1 cellular context compared by ENCODE assay signal in the genomic region with DNA sequence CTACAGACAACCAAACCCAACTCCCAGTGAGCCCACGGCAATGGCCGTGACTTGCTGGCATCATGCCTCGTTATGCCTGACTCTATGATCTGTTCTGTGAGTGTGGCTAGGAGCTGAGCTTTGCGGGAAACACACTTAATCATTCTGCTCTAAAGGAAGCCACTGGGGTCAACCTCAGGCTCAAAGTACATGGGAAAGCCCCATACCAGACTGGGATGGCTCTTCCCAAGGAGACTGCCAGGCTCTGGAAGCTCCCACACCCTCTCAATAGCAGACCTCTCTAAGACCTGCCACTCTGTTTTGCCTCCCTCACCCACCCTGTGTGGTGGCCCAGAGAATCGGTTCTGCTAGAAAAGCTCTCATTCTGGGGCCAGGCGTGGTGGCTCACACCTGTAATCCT.
TF ChIP-seq lines count a peak whose summit lies in the region.

No MANE protein-coding gene starts in this region.

TF ChIP-seq in H1, 55 proteins besides CTCF, POLR2A, EP300 and RAD21:
- TF ChIP-seq CEBPB (IDR thresholded peaks at IDR 0.05; ENCODE audit: low read depth, low read length) (no peak), CBX8 (IDR thresholded peaks at IDR 0.05; ENCODE audit: borderline replicate concordance, low read depth, low read length) (no peak), RNF2 (IDR thresholded peaks at IDR 0.05; ENCODE audit: borderline replicate concordance, low read depth, low read length, missing control alignments, poor library complexity, severe bottlenecking) (no peak), POU5F1 (IDR thresholded peaks at IDR 0.05; ENCODE audit: low read depth, low read length) (no peak), TAF1 (IDR thresholded peaks at IDR 0.05; ENCODE audit: low read depth, low read length) (no peak), HDAC2 (IDR thresholded peaks at IDR 0.05; ENCODE audit: borderline replicate concordance in 1 of 2, low read depth in 2 of 2, low read length in 2 of 2) (no peak), KDM1A (IDR thresholded peaks at IDR 0.05; ENCODE audit: borderline replicate concordance, low read length) (no peak), EZH2 (IDR thresholded peaks at IDR 0.05; ENCODE audit: low read depth, low read length, severe bottlenecking) (no peak), ASH2L (IDR thresholded peaks at IDR 0.05; ENCODE audit: low read length) (no peak), POLR2AphosphoS5 (IDR thresholded peaks at IDR 0.05; ENCODE audit: low read depth, low read length) (no peak), SP2 (IDR thresholded peaks at IDR 0.05; ENCODE audit: low read length) (no peak), BCL11A (IDR thresholded peaks at IDR 0.05; ENCODE audit: low read depth in 2 of 2, low read length in 2 of 2) (no peak), RBBP5 (IDR thresholded peaks at IDR 0.05; ENCODE audit: borderline replicate concordance, low read depth, low read length) (no peak), GTF2F1 (IDR thresholded peaks at IDR 0.05; ENCODE audit: borderline replicate concordance, low read depth, low read length) (no peak)
- TF ChIP-seq, protein P1, sequence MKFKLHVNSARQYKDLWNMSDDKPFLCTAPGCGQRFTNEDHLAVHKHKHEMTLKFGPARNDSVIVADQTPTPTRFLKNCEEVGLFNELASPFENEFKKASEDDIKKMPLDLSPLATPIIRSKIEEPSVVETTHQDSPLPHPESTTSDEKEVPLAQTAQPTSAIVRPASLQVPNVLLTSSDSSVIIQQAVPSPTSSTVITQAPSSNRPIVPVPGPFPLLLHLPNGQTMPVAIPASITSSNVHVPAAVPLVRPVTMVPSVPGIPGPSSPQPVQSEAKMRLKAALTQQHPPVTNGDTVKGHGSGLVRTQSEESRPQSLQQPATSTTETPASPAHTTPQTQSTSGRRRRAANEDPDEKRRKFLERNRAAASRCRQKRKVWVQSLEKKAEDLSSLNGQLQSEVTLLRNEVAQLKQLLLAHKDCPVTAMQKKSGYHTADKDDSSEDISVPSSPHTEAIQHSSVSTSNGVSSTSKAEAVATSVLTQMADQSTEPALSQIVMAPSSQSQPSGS (IDR thresholded peaks at IDR 0.05; ENCODE audit: low read length) = no peak
- TF ChIP-seq, protein P2, sequence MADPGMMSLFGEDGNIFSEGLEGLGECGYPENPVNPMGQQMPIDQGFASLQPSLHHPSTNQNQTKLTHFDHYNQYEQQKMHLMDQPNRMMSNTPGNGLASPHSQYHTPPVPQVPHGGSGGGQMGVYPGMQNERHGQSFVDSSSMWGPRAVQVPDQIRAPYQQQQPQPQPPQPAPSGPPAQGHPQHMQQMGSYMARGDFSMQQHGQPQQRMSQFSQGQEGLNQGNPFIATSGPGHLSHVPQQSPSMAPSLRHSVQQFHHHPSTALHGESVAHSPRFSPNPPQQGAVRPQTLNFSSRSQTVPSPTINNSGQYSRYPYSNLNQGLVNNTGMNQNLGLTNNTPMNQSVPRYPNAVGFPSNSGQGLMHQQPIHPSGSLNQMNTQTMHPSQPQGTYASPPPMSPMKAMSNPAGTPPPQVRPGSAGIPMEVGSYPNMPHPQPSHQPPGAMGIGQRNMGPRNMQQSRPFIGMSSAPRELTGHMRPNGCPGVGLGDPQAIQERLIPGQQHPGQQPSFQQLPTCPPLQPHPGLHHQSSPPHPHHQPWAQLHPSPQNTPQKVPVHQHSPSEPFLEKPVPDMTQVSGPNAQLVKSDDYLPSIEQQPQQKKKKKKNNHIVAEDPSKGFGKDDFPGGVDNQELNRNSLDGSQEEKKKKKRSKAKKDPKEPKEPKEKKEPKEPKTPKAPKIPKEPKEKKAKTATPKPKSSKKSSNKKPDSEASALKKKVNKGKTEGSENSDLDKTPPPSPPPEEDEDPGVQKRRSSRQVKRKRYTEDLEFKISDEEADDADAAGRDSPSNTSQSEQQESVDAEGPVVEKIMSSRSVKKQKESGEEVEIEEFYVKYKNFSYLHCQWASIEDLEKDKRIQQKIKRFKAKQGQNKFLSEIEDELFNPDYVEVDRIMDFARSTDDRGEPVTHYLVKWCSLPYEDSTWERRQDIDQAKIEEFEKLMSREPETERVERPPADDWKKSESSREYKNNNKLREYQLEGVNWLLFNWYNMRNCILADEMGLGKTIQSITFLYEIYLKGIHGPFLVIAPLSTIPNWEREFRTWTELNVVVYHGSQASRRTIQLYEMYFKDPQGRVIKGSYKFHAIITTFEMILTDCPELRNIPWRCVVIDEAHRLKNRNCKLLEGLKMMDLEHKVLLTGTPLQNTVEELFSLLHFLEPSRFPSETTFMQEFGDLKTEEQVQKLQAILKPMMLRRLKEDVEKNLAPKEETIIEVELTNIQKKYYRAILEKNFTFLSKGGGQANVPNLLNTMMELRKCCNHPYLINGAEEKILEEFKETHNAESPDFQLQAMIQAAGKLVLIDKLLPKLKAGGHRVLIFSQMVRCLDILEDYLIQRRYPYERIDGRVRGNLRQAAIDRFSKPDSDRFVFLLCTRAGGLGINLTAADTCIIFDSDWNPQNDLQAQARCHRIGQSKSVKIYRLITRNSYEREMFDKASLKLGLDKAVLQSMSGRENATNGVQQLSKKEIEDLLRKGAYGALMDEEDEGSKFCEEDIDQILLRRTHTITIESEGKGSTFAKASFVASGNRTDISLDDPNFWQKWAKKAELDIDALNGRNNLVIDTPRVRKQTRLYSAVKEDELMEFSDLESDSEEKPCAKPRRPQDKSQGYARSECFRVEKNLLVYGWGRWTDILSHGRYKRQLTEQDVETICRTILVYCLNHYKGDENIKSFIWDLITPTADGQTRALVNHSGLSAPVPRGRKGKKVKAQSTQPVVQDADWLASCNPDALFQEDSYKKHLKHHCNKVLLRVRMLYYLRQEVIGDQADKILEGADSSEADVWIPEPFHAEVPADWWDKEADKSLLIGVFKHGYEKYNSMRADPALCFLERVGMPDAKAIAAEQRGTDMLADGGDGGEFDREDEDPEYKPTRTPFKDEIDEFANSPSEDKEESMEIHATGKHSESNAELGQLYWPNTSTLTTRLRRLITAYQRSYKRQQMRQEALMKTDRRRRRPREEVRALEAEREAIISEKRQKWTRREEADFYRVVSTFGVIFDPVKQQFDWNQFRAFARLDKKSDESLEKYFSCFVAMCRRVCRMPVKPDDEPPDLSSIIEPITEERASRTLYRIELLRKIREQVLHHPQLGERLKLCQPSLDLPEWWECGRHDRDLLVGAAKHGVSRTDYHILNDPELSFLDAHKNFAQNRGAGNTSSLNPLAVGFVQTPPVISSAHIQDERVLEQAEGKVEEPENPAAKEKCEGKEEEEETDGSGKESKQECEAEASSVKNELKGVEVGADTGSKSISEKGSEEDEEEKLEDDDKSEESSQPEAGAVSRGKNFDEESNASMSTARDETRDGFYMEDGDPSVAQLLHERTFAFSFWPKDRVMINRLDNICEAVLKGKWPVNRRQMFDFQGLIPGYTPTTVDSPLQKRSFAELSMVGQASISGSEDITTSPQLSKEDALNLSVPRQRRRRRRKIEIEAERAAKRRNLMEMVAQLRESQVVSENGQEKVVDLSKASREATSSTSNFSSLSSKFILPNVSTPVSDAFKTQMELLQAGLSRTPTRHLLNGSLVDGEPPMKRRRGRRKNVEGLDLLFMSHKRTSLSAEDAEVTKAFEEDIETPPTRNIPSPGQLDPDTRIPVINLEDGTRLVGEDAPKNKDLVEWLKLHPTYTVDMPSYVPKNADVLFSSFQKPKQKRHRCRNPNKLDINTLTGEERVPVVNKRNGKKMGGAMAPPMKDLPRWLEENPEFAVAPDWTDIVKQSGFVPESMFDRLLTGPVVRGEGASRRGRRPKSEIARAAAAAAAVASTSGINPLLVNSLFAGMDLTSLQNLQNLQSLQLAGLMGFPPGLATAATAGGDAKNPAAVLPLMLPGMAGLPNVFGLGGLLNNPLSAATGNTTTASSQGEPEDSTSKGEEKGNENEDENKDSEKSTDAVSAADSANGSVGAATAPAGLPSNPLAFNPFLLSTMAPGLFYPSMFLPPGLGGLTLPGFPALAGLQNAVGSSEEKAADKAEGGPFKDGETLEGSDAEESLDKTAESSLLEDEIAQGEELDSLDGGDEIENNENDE (IDR thresholded peaks at IDR 0.05; ENCODE audit: insufficient replicate concordance, low read length) = no peak
- TF ChIP-seq, protein P3, sequence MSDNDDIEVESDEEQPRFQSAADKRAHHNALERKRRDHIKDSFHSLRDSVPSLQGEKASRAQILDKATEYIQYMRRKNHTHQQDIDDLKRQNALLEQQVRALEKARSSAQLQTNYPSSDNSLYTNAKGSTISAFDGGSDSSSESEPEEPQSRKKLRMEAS (IDR thresholded peaks at IDR 0.05) = no peak
